ENCODE assay signal across 17 cellular contexts in the genomic region with DNA sequence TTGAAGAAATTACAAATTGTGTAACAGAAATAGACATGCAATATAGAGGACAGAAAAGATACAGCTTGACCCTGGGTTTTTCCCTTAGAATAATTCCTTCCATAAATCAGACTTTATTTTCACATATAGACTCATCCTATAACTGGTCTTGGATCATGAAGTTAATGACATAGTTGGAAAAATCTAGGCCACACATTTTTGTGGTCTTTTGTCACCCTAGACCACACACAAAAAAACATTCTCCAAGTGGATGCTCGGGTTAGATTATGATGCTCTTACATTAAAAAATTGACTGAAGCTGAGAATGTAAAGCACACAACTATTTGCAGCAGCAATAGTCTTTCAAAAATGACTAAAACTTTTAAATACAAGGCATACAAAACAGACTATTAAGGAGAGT. TPM values are rescaled to one million over a fixed set of nuclear protein-coding genes. Genes with fewer than 3 reads are reported as not detected.
A peak's percentile ranks its signal among the peaks of the same experiment; 100 is the strongest.
DNase-seq lines count a peak whose midpoint lies in the region; ATAC-seq and TF ChIP-seq lines count a peak whose summit lies in the region.
"Had no signal": no experiment of that assay in that cellular context is flagged by ENCODE, and none has a peak within 500 bp of the region (broad histone marks: within the 10 kb centered on the region; RNA-seq: fewer than 3 reads in every experiment).

No MANE protein-coding gene starts in this region.

- H3K9me2 ChIP-seq in GM23248 (ENCODE audit: insufficient read depth): no peaks in the 10 kb centered on the region

- no peak overlapping the region for H3K27ac ChIP-seq in GM23248
- H3K27ac ChIP-seq in breast epithelium: no peak overlapping the region
- H3K27ac ChIP-seq: BLaER1 had no signal

- no peaks in the 10 kb centered on the region for H3F3A ChIP-seq in GM23248 (ENCODE audit: insufficient read depth)

- H3K36me3 ChIP-seq in GM23248 (ENCODE audit: low read depth): no peaks in the 10 kb centered on the region
- no peaks in the 10 kb centered on the region for H3K36me3 ChIP-seq in breast epithelium
- H3K36me3 ChIP-seq: BLaER1 had no signal

- DNase-seq in GM23248 (peak; percentile 30), amniotic epithelial cell (ENCODE audit: low read depth) (peak; percentile 18), glomerular visceral epithelial cell (ENCODE audit: extremely low spot score) (peak; percentile 49), NCI-H2081 (lab: John Stamatoyannopoulos, UW) (no peak), GM13977 (ENCODE audit: low spot score) (no peak), breast epithelium (ENCODE audit: low spot score in 2 of 2) (no peak)
- DNase-seq: CD8-positive, alpha-beta T cell; GF-D8; NCI-H1105 treated with DMSO at 0.1 percent for 48 hours; NCI-H187 treated with DMSO at 0.1 percent for 48 hours; NCI-H446; NK-92 treated with Interleukin-12 subunit alpha and Interleukin-12 subunit beta, amount 100 ng/mL, for 24 hours; RPMI8226 had no signal

- H2AFZ ChIP-seq in GM23248: no peak overlapping the region

- no peak for TF ChIP-seq POLR2A in breast epithelium (IDR thresholded peaks at IDR 0.05)

- peaks cover 8% of the 10 kb centered on the region; the same call in 1 of the 2 replicates for H3K27me3 ChIP-seq in GM23248 (replicated peaks; ENCODE audit: insufficient read depth)
- H3K27me3 ChIP-seq in breast epithelium: no peaks in the 10 kb centered on the region
- H3K27me3 ChIP-seq: BLaER1 had no signal

- H3K9me3 ChIP-seq in GM23248 (ENCODE audit: low read depth): no peaks in the 10 kb centered on the region
- no peaks in the 10 kb centered on the region for H3K9me3 ChIP-seq in breast epithelium
- H3K9me3 ChIP-seq: BLaER1 had no signal

- H3K4me3 ChIP-seq in GM23248 (no peak overlapping the region), breast epithelium (no peak overlapping the region)
- H3K4me3 ChIP-seq: BLaER1 had no signal

- no peak for TF ChIP-seq CTCF in GM13977 (IDR thresholded peaks at IDR 0.05; ENCODE audit: extremely low read depth, insufficient read depth, missing control alignments)
- no peak for TF ChIP-seq CTCF in breast epithelium (IDR thresholded peaks at IDR 0.05)

- H3K4me1 ChIP-seq in GM23248 (ENCODE audit: insufficient read depth) (peaks cover 6% of the 10 kb centered on the region), breast epithelium (no peaks in the 10 kb centered on the region)

- H4K20me1 ChIP-seq in GM23248 (ENCODE audit: insufficient read depth): no peaks in the 10 kb centered on the region
- H4K20me1 ChIP-seq: BLaER1 had no signal

- no peaks in the 10 kb centered on the region for H3K79me2 ChIP-seq in GM23248 (ENCODE audit: insufficient read depth)

- ATAC-seq in GM21529 (IDR thresholded peaks at IDR 0.05; ENCODE audit: unreplicated experiment): no peak
- ATAC-seq: CD8-positive, alpha-beta T cell had no signal

- WGBS in GM23248 (ENCODE audit: low coverage in 1 of 2, low lambda C conversion rate in 2 of 2, missing lambda C conversion rate in 2 of 2), 2 experiments: 40 to 41% methylated on average over 1 of the region's 1 CpG

- in situ Hi-C loops in GM23248 (cut with MboI): no loop called here
- in situ Hi-C loops in GM13977 (cut with MboI; ENCODE audit: low pct_unique_long_range_greater_than_20kb, low sequenced_read_pairs, unreplicated experiment): no loop called here

- H3K4me2 ChIP-seq in GM23248 (ENCODE audit: unreplicated experiment): no peak overlapping the region
- H3K4me2 ChIP-seq: BLaER1 had no signal

- H3K9ac ChIP-seq in GM23248: no peak overlapping the region
- H3K9ac ChIP-seq: BLaER1 had no signal

- intact Hi-C loops in breast epithelium (cut with DNase I; ENCODE audit: low total_unique reads): no loop called here

RNA-seq across cellular contexts. Expression of gene PLA2G4D, which starts 7.5 kb away (rescaled TPM):
- total RNA-seq in GM23248 (2014; rRNA removed; shearing (Covaris generic)): not detected in 2 replicates
- not detected in 2 replicates for polyA plus RNA-seq in GM23248 (2016; fragmentation: Nextera tagmentation; extraction: Ambion mirVana)
- total RNA-seq in breast epithelium: not detected
- total RNA-seq: CD8-positive, alpha-beta T cell; OCI-LY7 had no signal

RNA-seq across cellular contexts. Expression of gene PLA2G4F, which starts 54.6 kb away (rescaled TPM):
- total RNA-seq in GM23248 (2014; rRNA removed; shearing (Covaris generic)): not detected in 2 replicates
- not detected in 2 replicates for polyA plus RNA-seq in GM23248 (2016; fragmentation: Nextera tagmentation; extraction: Ambion mirVana)
- total RNA-seq in breast epithelium: 1 to 10 TPM in 2 of 3 donors, under 1 TPM in 1; under 0.01 to 2.0 (median 1.8) TPM
- total RNA-seq: CD8-positive, alpha-beta T cell; H1; OCI-LY7 had no signal
- polyA plus RNA-seq: H1 had no signal

Comparison
In these comparisons a context has a peak if more than half of its experiments do, and no peak if none do; other contexts are left out.
1. DNase-seq: peak in GM23248 (single experiment), amniotic epithelial cell (single experiment) and glomerular visceral epithelial cell (single experiment); none in NCI-H2081 (0 of 2), GM13977 (single experiment) and breast epithelium (0 of 2).